In the genomic region with DNA sequence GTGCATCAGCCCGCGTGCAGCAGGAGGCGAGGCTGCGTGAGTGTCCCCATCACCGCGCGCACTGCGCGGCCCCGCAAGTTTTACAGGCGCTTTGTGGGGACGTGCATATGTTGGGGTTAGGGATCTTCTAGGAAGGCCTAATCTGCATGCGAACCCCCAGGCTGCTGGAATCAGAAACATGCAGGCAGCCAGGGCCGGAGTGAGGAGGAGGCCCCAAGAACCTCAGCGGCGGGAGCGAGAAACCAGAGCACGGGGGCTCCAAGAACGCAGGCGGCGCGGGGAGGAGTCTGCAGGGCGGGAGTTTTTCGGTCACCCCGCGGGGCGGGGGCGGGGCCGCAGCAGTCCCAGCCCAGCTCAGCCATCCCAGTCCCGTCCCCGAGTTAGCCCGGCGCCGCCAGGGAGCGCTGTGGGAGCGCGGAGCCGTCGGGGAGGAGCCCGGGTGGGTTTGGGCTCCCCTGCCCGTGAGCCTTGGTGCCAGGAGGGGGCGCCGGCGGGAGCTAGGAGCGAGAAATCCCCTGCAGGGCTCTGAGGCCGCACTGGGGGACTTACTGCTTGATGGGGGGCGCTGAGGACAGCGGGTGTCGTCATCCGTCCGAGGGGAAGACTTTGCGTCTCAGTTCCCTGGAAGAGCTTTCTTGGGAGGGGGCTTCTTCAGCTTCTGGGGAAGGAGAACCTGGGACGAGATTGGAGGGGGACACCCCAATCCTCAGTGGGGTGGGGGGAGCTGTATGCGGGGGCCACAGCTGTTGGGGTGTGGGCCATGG, we compare ENCODE assay signal across 1 cellular context.
A peak's percentile ranks its signal among the peaks of the same experiment; 100 is the strongest.
TF ChIP-seq lines count a peak whose summit lies in the region.

No MANE protein-coding gene starts in this region.

TF ChIP-seq in HepG2, 621 proteins besides CTCF, POLR2A, EP300 and RAD21 (continued from another document and continues in another):
- TF ChIP-seq, protein P1, sequence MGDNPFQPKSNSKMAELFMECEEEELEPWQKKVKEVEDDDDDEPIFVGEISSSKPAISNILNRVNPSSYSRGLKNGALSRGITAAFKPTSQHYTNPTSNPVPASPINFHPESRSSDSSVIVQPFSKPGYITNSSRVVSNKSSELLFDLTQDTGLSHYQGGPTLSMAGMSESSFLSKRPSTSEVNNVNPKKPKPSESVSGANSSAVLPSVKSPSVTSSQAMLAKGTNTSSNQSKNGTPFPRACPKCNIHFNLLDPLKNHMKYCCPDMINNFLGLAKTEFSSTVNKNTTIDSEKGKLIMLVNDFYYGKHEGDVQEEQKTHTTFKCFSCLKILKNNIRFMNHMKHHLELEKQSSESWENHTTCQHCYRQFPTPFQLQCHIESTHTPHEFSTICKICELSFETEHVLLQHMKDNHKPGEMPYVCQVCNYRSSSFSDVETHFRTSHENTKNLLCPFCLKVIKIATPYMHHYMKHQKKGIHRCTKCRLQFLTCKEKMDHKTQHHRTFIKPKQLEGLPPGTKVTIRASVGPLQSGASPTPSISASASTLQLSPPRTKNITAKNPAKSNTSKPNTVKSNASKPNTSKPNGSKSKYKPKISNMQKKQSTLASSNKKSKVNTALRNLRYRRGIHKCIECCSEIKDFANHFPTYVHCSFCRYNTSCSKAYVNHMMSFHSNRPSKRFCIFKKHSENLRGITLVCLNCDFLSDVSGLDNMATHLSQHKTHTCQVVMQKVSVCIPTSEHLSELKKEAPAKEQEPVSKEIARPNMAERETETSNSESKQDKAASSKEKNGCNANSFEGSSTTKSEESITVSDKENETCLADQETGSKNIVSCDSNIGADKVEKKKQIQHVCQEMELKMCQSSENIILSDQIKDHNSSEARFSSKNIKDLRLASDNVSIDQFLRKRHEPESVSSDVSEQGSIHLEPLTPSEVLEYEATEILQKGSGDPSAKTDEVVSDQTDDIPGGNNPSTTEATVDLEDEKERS (CRISPR knock-in tag; IDR thresholded peaks at IDR 0.05) = no peak
- TF ChIP-seq PAF1 (CRISPR knock-in tag; IDR thresholded peaks at IDR 0.05) = no peak
- peak; percentile 70; the same call in 1 of the 2 replicates for TF ChIP-seq AKAP8 (CRISPR knock-in tag; IDR thresholded peaks at IDR 0.05)
- TF ChIP-seq HCFC1 (IDR thresholded peaks at IDR 0.05; ENCODE audit: low read depth, low read length) = peak; percentile 30; the same call in 1 of the 2 replicates
- no peak for TF ChIP-seq SP1 (IDR thresholded peaks at IDR 0.05)
- no peak; the same call in 1 of the 2 replicates for TF ChIP-seq SP1 (CRISPR knock-in tag; IDR thresholded peaks at IDR 0.05)
- no peak for TF ChIP-seq TGIF2 (CRISPR knock-in tag; IDR thresholded peaks at IDR 0.05)
- TF ChIP-seq CEBPB (IDR thresholded peaks at IDR 0.05; ENCODE audit: borderline replicate concordance, low read depth, low read length) = no peak
- TF ChIP-seq ZC3H13 (CRISPR knock-in tag; IDR thresholded peaks at IDR 0.05) = 0 out of 2 replicates have a peak, but pooled peaks have one; percentile 51
- no peak for TF ChIP-seq GABPA (IDR thresholded peaks at IDR 0.05; ENCODE audit: low read depth, low read length)
- no peak for TF ChIP-seq GABPA (CRISPR knock-in tag; IDR thresholded peaks at IDR 0.05; ENCODE audit: low read depth)
- no peak for TF ChIP-seq SRSF9 (IDR thresholded peaks at IDR 0.05; ENCODE audit: borderline replicate concordance, insufficient read depth, low read depth, low read length, poor library complexity, severe bottlenecking)
- no peak for TF ChIP-seq ZNF264 (CRISPR knock-in tag; IDR thresholded peaks at IDR 0.05)
- TF ChIP-seq ZNF780A (CRISPR knock-in tag; IDR thresholded peaks at IDR 0.05) = 0 out of 2 replicates have a peak, but pooled peaks have one; percentile 53
- TF ChIP-seq FOSL2 (CRISPR knock-in tag; IDR thresholded peaks at IDR 0.05) = peak; percentile 47
- no peak for TF ChIP-seq RARG (CRISPR knock-in tag; IDR thresholded peaks at IDR 0.05; ENCODE audit: low read depth)
- TF ChIP-seq PTBP1 (IDR thresholded peaks at IDR 0.05; ENCODE audit: low read depth, low read length, poor library complexity, severe bottlenecking) = no peak
- peak; percentile 67; the same call in 1 of the 2 replicates for TF ChIP-seq ZNF607 (CRISPR knock-in tag; IDR thresholded peaks at IDR 0.05; ENCODE audit: borderline replicate concordance)
- no peak for TF ChIP-seq ZNF678 (CRISPR knock-in tag; IDR thresholded peaks at IDR 0.05)
- TF ChIP-seq ZBTB20 (CRISPR knock-in tag; IDR thresholded peaks at IDR 0.05; ENCODE audit: borderline replicate concordance, low read depth) = no peak
- TF ChIP-seq ZNF24 (IDR thresholded peaks at IDR 0.05) = no peak
- TF ChIP-seq MATR3 (CRISPR knock-in tag; IDR thresholded peaks at IDR 0.05) = no peak
- TF ChIP-seq, protein P2, sequence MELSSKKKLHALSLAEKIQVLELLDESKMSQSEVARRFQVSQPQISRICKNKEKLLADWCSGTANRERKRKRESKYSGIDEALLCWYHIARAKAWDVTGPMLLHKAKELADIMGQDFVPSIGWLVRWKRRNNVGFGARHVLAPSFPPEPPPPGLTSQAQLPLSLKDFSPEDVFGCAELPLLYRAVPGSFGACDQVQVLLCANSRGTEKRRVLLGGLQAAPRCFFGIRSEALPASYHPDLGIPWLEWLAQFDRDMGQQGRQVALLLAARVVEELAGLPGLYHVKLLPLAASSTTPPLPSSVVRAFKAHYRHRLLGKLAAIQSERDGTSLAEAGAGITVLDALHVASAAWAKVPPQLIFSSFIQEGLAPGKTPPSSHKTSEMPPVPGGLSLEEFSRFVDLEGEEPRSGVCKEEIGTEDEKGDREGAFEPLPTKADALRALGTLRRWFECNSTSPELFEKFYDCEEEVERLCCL (CRISPR knock-in tag; IDR thresholded peaks at IDR 0.05; ENCODE audit: borderline replicate concordance) = no peak
- TF ChIP-seq ZBTB7A (CRISPR knock-in tag; IDR thresholded peaks at IDR 0.05) = 0 out of 2 replicates have a peak, but pooled peaks have one; percentile 13
- no peak for TF ChIP-seq CEBPG (CRISPR knock-in tag; IDR thresholded peaks at IDR 0.05)
- TF ChIP-seq ZNF317 (CRISPR knock-in tag; IDR thresholded peaks at IDR 0.05) = 0 out of 2 replicates have a peak, but pooled peaks have one; percentile 45
- no peak for TF ChIP-seq SOX13 (IDR thresholded peaks at IDR 0.05)
- TF ChIP-seq SOX13 (CRISPR knock-in tag; conservative IDR thresholded peaks at IDR 0.05 in 1 of 2, IDR thresholded peaks at IDR 0.05 in 1 of 2) = peak in 1 of 2 experiments; percentile 30; a peak in 1 of 4 replicates
- peak; percentile 90 for TF ChIP-seq ZBTB7B (CRISPR knock-in tag; IDR thresholded peaks at IDR 0.05)
- no peak for TF ChIP-seq ZFP62 (CRISPR knock-in tag; IDR thresholded peaks at IDR 0.05)
- TF ChIP-seq ZNF468 (CRISPR knock-in tag; IDR thresholded peaks at IDR 0.05) = no peak
- TF ChIP-seq, protein P3, sequence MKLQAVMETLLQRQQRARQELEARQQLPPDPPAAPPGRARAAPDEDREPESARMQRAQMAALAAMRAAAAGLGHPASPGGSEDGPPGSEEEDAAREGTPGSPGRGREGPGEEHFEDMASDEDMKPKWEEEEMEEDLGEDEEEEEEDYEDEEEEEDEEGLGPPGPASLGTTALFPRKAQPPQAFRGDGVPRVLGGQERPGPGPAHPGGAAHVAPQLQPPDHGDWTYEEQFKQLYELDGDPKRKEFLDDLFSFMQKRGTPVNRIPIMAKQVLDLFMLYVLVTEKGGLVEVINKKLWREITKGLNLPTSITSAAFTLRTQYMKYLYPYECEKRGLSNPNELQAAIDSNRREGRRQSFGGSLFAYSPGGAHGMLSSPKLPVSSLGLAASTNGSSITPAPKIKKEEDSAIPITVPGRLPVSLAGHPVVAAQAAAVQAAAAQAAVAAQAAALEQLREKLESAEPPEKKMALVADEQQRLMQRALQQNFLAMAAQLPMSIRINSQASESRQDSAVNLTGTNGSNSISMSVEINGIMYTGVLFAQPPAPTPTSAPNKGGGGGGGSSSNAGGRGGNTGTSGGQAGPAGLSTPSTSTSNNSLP (IDR thresholded peaks at IDR 0.05; ENCODE audit: low read depth, low read length) = 0 out of 2 replicates have a peak, but pooled peaks have one; percentile 9
- TF ChIP-seq ZFYVE20 (CRISPR knock-in tag; IDR thresholded peaks at IDR 0.05; ENCODE audit: borderline replicate concordance, low read depth) = no peak
- TF ChIP-seq, protein P4, sequence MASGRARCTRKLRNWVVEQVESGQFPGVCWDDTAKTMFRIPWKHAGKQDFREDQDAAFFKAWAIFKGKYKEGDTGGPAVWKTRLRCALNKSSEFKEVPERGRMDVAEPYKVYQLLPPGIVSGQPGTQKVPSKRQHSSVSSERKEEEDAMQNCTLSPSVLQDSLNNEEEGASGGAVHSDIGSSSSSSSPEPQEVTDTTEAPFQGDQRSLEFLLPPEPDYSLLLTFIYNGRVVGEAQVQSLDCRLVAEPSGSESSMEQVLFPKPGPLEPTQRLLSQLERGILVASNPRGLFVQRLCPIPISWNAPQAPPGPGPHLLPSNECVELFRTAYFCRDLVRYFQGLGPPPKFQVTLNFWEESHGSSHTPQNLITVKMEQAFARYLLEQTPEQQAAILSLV (CRISPR knock-in tag; IDR thresholded peaks at IDR 0.05; ENCODE audit: borderline replicate concordance) = peak; percentile 47; the same call in 1 of the 2 replicates
- peak; percentile 47; the same call in 1 of the 2 replicates for TF ChIP-seq ZNF235 (CRISPR knock-in tag; IDR thresholded peaks at IDR 0.05; ENCODE audit: borderline replicate concordance)
- TF ChIP-seq ZFP36 (IDR thresholded peaks at IDR 0.05; ENCODE audit: borderline replicate concordance, low read depth, low read length, partially characterized antibody) = no peak
- peak; percentile 92 for TF ChIP-seq ATF7-NPFF (CRISPR knock-in tag; IDR thresholded peaks at IDR 0.05; ENCODE audit: low read depth)
- TF ChIP-seq, protein P5, sequence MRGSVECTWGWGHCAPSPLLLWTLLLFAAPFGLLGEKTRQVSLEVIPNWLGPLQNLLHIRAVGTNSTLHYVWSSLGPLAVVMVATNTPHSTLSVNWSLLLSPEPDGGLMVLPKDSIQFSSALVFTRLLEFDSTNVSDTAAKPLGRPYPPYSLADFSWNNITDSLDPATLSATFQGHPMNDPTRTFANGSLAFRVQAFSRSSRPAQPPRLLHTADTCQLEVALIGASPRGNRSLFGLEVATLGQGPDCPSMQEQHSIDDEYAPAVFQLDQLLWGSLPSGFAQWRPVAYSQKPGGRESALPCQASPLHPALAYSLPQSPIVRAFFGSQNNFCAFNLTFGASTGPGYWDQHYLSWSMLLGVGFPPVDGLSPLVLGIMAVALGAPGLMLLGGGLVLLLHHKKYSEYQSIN (CRISPR knock-in tag; IDR thresholded peaks at IDR 0.05; ENCODE audit: borderline replicate concordance) = no peak
- TF ChIP-seq ZFY (CRISPR knock-in tag; IDR thresholded peaks at IDR 0.05) = peak; percentile 45; the same call in 1 of the 2 replicates
- TF ChIP-seq, protein P6, sequence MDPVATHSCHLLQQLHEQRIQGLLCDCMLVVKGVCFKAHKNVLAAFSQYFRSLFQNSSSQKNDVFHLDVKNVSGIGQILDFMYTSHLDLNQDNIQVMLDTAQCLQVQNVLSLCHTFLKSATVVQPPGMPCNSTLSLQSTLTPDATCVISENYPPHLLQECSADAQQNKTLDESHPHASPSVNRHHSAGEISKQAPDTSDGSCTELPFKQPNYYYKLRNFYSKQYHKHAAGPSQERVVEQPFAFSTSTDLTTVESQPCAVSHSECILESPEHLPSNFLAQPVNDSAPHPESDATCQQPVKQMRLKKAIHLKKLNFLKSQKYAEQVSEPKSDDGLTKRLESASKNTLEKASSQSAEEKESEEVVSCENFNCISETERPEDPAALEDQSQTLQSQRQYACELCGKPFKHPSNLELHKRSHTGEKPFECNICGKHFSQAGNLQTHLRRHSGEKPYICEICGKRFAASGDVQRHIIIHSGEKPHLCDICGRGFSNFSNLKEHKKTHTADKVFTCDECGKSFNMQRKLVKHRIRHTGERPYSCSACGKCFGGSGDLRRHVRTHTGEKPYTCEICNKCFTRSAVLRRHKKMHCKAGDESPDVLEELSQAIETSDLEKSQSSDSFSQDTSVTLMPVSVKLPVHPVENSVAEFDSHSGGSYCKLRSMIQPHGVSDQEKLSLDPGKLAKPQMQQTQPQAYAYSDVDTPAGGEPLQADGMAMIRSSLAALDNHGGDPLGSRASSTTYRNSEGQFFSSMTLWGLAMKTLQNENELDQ (CRISPR knock-in tag; IDR thresholded peaks at IDR 0.05; ENCODE audit: borderline replicate concordance) = no peak
- TF ChIP-seq, protein P7, sequence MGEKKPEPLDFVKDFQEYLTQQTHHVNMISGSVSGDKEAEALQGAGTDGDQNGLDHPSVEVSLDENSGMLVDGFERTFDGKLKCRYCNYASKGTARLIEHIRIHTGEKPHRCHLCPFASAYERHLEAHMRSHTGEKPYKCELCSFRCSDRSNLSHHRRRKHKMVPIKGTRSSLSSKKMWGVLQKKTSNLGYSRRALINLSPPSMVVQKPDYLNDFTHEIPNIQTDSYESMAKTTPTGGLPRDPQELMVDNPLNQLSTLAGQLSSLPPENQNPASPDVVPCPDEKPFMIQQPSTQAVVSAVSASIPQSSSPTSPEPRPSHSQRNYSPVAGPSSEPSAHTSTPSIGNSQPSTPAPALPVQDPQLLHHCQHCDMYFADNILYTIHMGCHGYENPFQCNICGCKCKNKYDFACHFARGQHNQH (CRISPR knock-in tag; IDR thresholded peaks at IDR 0.05) = peak; percentile 27; the same call in 1 of the 2 replicates
- peak; percentile 39; the same call in 1 of the 2 replicates for TF ChIP-seq HOXA5 (CRISPR knock-in tag; IDR thresholded peaks at IDR 0.05)
- TF ChIP-seq MBD4 (IDR thresholded peaks at IDR 0.05; ENCODE audit: borderline replicate concordance, low read length) = no peak
- TF ChIP-seq KAT7 (CRISPR knock-in tag; IDR thresholded peaks at IDR 0.05; ENCODE audit: borderline replicate concordance) = no peak
- TF ChIP-seq ZNF672 (CRISPR knock-in tag; IDR thresholded peaks at IDR 0.05) = no peak
- no peak for TF ChIP-seq MAFF (IDR thresholded peaks at IDR 0.05; ENCODE audit: low read depth, low read length)
- TF ChIP-seq, protein P8, sequence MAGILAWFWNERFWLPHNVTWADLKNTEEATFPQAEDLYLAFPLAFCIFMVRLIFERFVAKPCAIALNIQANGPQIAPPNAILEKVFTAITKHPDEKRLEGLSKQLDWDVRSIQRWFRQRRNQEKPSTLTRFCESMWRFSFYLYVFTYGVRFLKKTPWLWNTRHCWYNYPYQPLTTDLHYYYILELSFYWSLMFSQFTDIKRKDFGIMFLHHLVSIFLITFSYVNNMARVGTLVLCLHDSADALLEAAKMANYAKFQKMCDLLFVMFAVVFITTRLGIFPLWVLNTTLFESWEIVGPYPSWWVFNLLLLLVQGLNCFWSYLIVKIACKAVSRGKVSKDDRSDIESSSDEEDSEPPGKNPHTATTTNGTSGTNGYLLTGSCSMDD (CRISPR knock-in tag; IDR thresholded peaks at IDR 0.05) = no peak
- TF ChIP-seq, protein P9, sequence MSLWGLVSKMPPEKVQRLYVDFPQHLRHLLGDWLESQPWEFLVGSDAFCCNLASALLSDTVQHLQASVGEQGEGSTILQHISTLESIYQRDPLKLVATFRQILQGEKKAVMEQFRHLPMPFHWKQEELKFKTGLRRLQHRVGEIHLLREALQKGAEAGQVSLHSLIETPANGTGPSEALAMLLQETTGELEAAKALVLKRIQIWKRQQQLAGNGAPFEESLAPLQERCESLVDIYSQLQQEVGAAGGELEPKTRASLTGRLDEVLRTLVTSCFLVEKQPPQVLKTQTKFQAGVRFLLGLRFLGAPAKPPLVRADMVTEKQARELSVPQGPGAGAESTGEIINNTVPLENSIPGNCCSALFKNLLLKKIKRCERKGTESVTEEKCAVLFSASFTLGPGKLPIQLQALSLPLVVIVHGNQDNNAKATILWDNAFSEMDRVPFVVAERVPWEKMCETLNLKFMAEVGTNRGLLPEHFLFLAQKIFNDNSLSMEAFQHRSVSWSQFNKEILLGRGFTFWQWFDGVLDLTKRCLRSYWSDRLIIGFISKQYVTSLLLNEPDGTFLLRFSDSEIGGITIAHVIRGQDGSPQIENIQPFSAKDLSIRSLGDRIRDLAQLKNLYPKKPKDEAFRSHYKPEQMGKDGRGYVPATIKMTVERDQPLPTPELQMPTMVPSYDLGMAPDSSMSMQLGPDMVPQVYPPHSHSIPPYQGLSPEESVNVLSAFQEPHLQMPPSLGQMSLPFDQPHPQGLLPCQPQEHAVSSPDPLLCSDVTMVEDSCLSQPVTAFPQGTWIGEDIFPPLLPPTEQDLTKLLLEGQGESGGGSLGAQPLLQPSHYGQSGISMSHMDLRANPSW (CRISPR knock-in tag; IDR thresholded peaks at IDR 0.05; ENCODE audit: borderline replicate concordance) = no peak
- no peak for TF ChIP-seq ZNF430 (CRISPR knock-in tag; IDR thresholded peaks at IDR 0.05)
